Comparison of ENCODE assay signal across 1 cellular context in the genomic region with DNA sequence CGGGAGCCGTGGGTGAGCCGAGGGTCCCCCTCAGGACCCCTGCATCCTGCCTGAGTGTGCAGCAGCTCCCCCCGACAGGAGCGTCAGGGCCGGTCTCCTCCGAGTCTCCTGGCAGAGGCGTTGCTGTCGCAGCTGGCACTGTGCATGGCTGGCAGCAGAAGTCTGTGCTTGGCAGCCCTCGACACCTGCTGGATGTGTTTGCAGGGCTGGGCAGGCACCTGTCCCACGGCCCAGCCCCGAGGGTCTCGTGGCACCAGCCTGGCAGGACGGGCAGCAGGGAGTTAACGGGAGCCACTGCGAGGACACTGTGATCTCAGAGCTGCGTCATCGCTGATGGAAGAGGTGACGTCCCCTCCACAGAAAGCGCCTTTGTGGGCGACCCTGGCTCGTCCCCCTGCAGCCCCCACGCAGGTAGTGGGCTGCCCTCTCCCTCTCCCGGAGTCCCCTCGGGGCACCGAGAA.
TF ChIP-seq lines count a peak whose summit lies in the region.

No MANE protein-coding gene starts in this region.

TF ChIP-seq in H1, 55 proteins besides CTCF, POLR2A, EP300 and RAD21:
- TF ChIP-seq HDAC6 (IDR thresholded peaks at IDR 0.05; ENCODE audit: low read depth, low read length), result no peak
- no peak for TF ChIP-seq EZH2 (IDR thresholded peaks at IDR 0.05; ENCODE audit: low read depth, low read length, severe bottlenecking)
- no peak for TF ChIP-seq SAP30 (IDR thresholded peaks at IDR 0.05; ENCODE audit: insufficient read depth, insufficient replicate concordance, low read length)
- TF ChIP-seq SP4 (IDR thresholded peaks at IDR 0.05; ENCODE audit: low read length), result no peak
- no peak for TF ChIP-seq CEBPB (IDR thresholded peaks at IDR 0.05; ENCODE audit: low read depth, low read length)
- no peak for TF ChIP-seq SIN3A (conservative IDR thresholded peaks at IDR 0.05 in 1 of 2, IDR thresholded peaks at IDR 0.05 in 1 of 2; ENCODE audit: low read depth in 1 of 2, low read length in 2 of 2)
- TF ChIP-seq CHD2 (IDR thresholded peaks at IDR 0.05; ENCODE audit: low read length), result no peak
- no peak for TF ChIP-seq SRF (IDR thresholded peaks at IDR 0.05; ENCODE audit: low read depth, low read length)
- TF ChIP-seq, protein P1, sequence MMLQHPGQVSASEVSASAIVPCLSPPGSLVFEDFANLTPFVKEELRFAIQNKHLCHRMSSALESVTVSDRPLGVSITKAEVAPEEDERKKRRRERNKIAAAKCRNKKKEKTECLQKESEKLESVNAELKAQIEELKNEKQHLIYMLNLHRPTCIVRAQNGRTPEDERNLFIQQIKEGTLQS (IDR thresholded peaks at IDR 0.05; ENCODE audit: insufficient read depth, low read depth, low read length), result no peak
